In the genomic region with DNA sequence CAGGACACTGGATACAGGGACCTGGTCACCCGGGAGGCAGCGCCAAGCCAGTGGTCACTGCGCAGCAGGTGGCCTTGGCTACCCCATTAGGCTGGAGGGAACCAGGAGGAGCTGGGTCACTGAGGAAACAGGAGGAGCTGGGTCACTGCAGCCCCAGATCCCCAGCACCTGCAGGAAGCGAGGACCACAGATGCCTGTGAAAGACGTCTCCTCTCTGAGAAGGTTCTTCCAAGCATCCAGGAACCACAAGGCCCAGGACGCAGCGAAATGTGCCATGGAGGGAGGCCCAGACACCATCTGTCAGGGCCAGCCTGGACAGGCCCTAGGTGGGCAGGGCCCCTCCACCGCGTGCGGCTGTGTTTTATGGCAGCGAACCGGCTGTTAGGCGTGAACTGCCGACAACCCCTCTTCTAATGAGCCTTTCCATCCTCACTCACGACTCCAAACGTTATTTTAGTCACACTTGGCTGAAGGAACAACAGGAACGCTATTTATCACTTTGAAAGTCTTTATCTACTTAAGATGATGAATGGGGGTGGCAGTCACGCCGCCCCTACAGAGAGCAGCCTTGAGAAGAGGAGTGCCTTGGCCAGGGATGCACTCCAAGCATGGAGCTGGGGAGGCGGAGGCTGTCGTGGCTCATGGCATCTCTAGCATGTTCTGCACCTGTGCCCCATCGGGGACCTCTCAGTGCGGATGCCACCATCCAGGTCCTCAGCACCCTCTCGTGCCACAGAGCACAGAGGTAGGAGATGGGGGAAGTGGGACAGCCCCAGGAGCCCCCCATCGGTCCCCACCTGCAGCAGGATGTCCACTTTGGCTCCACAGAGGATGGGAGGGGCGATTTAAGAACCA, we compare ENCODE assay signal across 2 cellular contexts.
TF ChIP-seq lines count a peak whose summit lies in the region.

No MANE protein-coding gene starts in this region.

TF ChIP-seq in A549, 52 proteins besides CTCF, POLR2A, EP300 and RAD21:
- TF ChIP-seq, protein P1, sequence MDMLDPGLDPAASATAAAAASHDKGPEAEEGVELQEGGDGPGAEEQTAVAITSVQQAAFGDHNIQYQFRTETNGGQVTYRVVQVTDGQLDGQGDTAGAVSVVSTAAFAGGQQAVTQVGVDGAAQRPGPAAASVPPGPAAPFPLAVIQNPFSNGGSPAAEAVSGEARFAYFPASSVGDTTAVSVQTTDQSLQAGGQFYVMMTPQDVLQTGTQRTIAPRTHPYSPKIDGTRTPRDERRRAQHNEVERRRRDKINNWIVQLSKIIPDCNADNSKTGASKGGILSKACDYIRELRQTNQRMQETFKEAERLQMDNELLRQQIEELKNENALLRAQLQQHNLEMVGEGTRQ (IDR thresholded peaks at IDR 0.05): no peak
- no peak for TF ChIP-seq TP53 (CRISPR knock-in tag; IDR thresholded peaks at IDR 0.05)
- no peak for TF ChIP-seq CBX8 (IDR thresholded peaks at IDR 0.05)
- no peak for TF ChIP-seq JUNB (IDR thresholded peaks at IDR 0.05)
- TF ChIP-seq NPAS2 (CRISPR knock-in tag; IDR thresholded peaks at IDR 0.05; ENCODE audit: borderline replicate concordance): no peak
TF ChIP-seq in A549: peak in this region for 0.

TF ChIP-seq in SK-N-SH, 30 proteins besides CTCF, POLR2A, EP300 and RAD21 (continued from another document):
- TF ChIP-seq FOXJ3 (CRISPR knock-in tag; IDR thresholded peaks at IDR 0.05) (no peak), SMC3 (IDR thresholded peaks at IDR 0.05; ENCODE audit: low read depth, low read length) (no peak), GATA2 (CRISPR knock-in tag; IDR thresholded peaks at IDR 0.05) (no peak), RFX5 (IDR thresholded peaks at IDR 0.05; ENCODE audit: low read length) (no peak), RCOR1 (IDR thresholded peaks at IDR 0.05; ENCODE audit: low read length) (no peak), TCF12 (IDR thresholded peaks at IDR 0.05) (no peak), CHD2 (IDR thresholded peaks at IDR 0.05; ENCODE audit: low read length, partially characterized antibody) (no peak), MEF2A (IDR thresholded peaks at IDR 0.05; ENCODE audit: borderline replicate concordance, low read depth) (no peak), FOSL2 (IDR thresholded peaks at IDR 0.05; ENCODE audit: borderline replicate concordance, low read depth) (no peak), TAF1 (IDR thresholded peaks at IDR 0.05; ENCODE audit: borderline replicate concordance, low read depth, low read length) (no peak), EZH2phosphoT487 (IDR thresholded peaks at IDR 0.05; ENCODE audit: borderline replicate concordance, low read depth) (no peak)
- TF ChIP-seq, protein P2, sequence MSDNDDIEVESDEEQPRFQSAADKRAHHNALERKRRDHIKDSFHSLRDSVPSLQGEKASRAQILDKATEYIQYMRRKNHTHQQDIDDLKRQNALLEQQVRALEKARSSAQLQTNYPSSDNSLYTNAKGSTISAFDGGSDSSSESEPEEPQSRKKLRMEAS (IDR thresholded peaks at IDR 0.05; ENCODE audit: low read depth): no peak
- TF ChIP-seq, protein P3, sequence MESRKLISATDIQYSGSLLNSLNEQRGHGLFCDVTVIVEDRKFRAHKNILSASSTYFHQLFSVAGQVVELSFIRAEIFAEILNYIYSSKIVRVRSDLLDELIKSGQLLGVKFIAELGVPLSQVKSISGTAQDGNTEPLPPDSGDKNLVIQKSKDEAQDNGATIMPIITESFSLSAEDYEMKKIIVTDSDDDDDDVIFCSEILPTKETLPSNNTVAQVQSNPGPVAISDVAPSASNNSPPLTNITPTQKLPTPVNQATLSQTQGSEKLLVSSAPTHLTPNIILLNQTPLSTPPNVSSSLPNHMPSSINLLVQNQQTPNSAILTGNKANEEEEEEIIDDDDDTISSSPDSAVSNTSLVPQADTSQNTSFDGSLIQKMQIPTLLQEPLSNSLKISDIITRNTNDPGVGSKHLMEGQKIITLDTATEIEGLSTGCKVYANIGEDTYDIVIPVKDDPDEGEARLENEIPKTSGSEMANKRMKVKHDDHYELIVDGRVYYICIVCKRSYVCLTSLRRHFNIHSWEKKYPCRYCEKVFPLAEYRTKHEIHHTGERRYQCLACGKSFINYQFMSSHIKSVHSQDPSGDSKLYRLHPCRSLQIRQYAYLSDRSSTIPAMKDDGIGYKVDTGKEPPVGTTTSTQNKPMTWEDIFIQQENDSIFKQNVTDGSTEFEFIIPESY (IDR thresholded peaks at IDR 0.05; ENCODE audit: borderline replicate concordance, low read depth): no peak
- TF ChIP-seq, protein P4, sequence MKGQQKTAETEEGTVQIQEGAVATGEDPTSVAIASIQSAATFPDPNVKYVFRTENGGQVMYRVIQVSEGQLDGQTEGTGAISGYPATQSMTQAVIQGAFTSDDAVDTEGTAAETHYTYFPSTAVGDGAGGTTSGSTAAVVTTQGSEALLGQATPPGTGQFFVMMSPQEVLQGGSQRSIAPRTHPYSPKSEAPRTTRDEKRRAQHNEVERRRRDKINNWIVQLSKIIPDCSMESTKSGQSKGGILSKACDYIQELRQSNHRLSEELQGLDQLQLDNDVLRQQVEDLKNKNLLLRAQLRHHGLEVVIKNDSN (IDR thresholded peaks at IDR 0.05; ENCODE audit: borderline replicate concordance, low read depth): no peak
